Comparison of ENCODE assay signal across 24 cellular contexts in the genomic region with DNA sequence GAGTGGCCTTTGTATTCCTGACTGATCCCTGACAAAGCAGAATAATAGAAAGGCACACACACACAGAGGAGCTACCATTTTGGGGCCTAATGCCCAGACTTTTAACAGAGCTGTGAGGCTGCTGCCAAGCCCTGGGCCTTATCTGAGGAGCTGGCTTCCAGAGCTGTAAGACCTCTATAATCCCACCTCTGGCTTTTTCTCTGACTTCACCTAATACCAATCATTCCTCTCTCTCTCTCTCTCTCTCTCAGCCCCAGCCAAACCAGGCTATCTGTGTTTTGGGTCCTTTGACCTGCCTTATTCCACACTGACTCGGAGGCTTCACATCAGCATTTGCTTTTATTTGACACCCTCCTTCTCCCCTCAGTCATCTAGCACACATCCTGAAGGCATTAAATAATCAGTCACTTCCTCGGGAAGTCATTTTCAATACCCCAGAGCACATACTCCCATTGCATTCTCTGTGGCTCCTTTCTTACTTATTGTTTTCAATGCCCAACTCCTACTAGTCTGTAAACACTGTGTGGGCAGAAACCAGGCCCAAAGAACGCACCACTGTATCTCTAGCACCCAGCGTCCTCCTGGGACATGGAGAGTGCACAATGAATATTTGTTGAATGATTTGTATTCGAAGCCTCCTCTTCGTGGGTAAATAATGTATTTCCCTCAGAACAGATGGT. TPM values are rescaled to one million over a fixed set of nuclear protein-coding genes. Genes with fewer than 3 reads are reported as not detected.
DNase-seq lines count a peak whose midpoint lies in the region; ATAC-seq and TF ChIP-seq lines count a peak whose summit lies in the region.
"Had no signal": no experiment of that assay in that cellular context is flagged by ENCODE, and none has a peak within 500 bp of the region (broad histone marks: within the 10 kb centered on the region; RNA-seq: fewer than 3 reads in every experiment).

No MANE protein-coding gene starts in this region.

- H3K9me3 ChIP-seq in spleen = no peaks in the 10 kb centered on the region
- H3K9me3 ChIP-seq: A549, BE2C, left ventricle myocardium inferior, neutrophil, transverse colon had no signal

- WGBS in spleen, 5 donors = 66 to 78% (median 72%) methylated on average over 6 of the region's 6 CpGs

- TF ChIP-seq CTCF in fibroblast of pulmonary artery (IDR thresholded peaks at IDR 0.05; ENCODE audit: low read length, missing control alignments) (no peak), neural crest cell (conservative IDR thresholded peaks at IDR 0.05) (no peak), spleen (IDR thresholded peaks at IDR 0.05 in 8 of 11, conservative IDR thresholded peaks at IDR 0.05 in 3 of 11) (no peak)

- no peak overlapping the region for H3K4me3 Mint-ChIP-seq in neural crest cell
- H3K4me3 Mint-ChIP-seq: activated naive CD8-positive, alpha-beta T cell treated with anti-CD3 and anti-CD28 coated beads, Interleukin-2, amount 10 ng/mL, durations not matched to agents 7 days and 5 days; IgD-negative memory B cell; immature natural killer cell; T-helper 2 cell treated with Interferon-gamma antibody and Interleukin-4, amounts not matched to agents 5 μg/mL and 100 μg/mL, for 36 hours had no signal

- H3K4me3 ChIP-seq in fibroblast of pulmonary artery (replicated peaks; ENCODE audit: low read depth, low read length) = no peak overlapping the region
- no peak overlapping the region for H3K4me3 ChIP-seq in spleen
- H3K4me3 ChIP-seq: A549, coronary artery, left ventricle myocardium inferior, SK-N-MC, transverse colon had no signal

- H3K4me1 Mint-ChIP-seq in neural crest cell = peaks cover 25% of the 10 kb centered on the region
- H3K4me1 Mint-ChIP-seq: activated naive CD8-positive, alpha-beta T cell treated with anti-CD3 and anti-CD28 coated beads, Interleukin-2, amount 10 ng/mL, durations not matched to agents 7 days and 5 days; IgD-negative memory B cell; immature natural killer cell had no signal

- no peaks in the 10 kb centered on the region for H3K27me3 Mint-ChIP-seq in neural crest cell (ENCODE audit: low read depth)
- H3K27me3 Mint-ChIP-seq: IgD-negative memory B cell had no signal

- H3K4me1 ChIP-seq in spleen = no peaks in the 10 kb centered on the region
- H3K4me1 ChIP-seq: A549, BE2C, left ventricle myocardium inferior, transverse colon had no signal

- no peak for ATAC-seq in HG03457 (IDR thresholded peaks at IDR 0.05; ENCODE audit: unreplicated experiment)
- ATAC-seq: A549 had no signal

- TF ChIP-seq POLR2A in spleen (IDR thresholded peaks at IDR 0.05) = no peak

- no peaks in the 10 kb centered on the region for H3K9me3 Mint-ChIP-seq in neural crest cell
- H3K9me3 Mint-ChIP-seq: activated naive CD8-positive, alpha-beta T cell treated with anti-CD3 and anti-CD28 coated beads, Interleukin-2, amount 10 ng/mL, durations not matched to agents 7 days and 5 days; activated T-helper 2 cell treated with anti-CD3 and anti-CD28 coated beads, Interferon-gamma antibody, Interleukin-2, Interleukin-4, amounts not matched to agents 10 μg/mL and 5 μg/mL and 100 μg/mL, durations not matched to agents 14 hours and 24 hours and 36 hours; IgD-negative memory B cell; immature natural killer cell; T-helper 2 cell treated with Interferon-gamma antibody and Interleukin-4, amounts not matched to agents 5 μg/mL and 100 μg/mL, for 36 hours had no signal

- H3K36me3 Mint-ChIP-seq in neural crest cell (ENCODE audit: low read depth) = no peaks in the 10 kb centered on the region
- H3K36me3 Mint-ChIP-seq: activated naive CD8-positive, alpha-beta T cell treated with anti-CD3 and anti-CD28 coated beads, Interleukin-2, amount 10 ng/mL, durations not matched to agents 7 days and 5 days; IgD-negative memory B cell; immature natural killer cell had no signal

- no peak overlapping the region for H3K27ac ChIP-seq in spleen
- H3K27ac ChIP-seq: A549, coronary artery, left ventricle myocardium inferior, neutrophil, SK-N-MC, transverse colon, WERI-Rb-1 had no signal

- H3K27me3 ChIP-seq in spleen (replicated peaks in 1 of 7) = peaks cover 0 to 3% (median 0%) of the 10 kb centered on the region in 7 donors
- H3K27me3 ChIP-seq: BE2C had no signal

- no peaks in the 10 kb centered on the region for H3K36me3 ChIP-seq in spleen
- H3K36me3 ChIP-seq: BE2C, left ventricle myocardium inferior, neutrophil, transverse colon, WERI-Rb-1 had no signal

- H3K27ac Mint-ChIP-seq in neural crest cell (ENCODE audit: unreplicated experiment) = peak overlapping the region; percentile 31
- H3K27ac Mint-ChIP-seq: activated naive CD8-positive, alpha-beta T cell treated with anti-CD3 and anti-CD28 coated beads, Interleukin-2, amount 10 ng/mL, durations not matched to agents 7 days and 5 days; activated T-helper 2 cell treated with anti-CD3 and anti-CD28 coated beads, Interferon-gamma antibody, Interleukin-2, Interleukin-4, amounts not matched to agents 10 μg/mL and 5 μg/mL and 100 μg/mL, durations not matched to agents 14 hours and 24 hours and 36 hours; IgD-negative memory B cell; T-helper 2 cell treated with Interferon-gamma antibody and Interleukin-4, amounts not matched to agents 5 μg/mL and 100 μg/mL, for 36 hours had no signal

- DNase-seq in COLO829 (ENCODE audit: low spot score) (peak; percentile 77), NCI-H69 (lab: John Stamatoyannopoulos, UW) (peak; percentile 81), fibroblast of pulmonary artery (ENCODE audit: low read depth) (peak; percentile 29), neural crest cell (ENCODE audit: low read depth, low spot score) (no peak), spleen (no peak), D341Med (ENCODE audit: low spot score) (no peak)
- no peak for DNase-seq in activated effector memory CD4-positive, alpha-beta T cell treated with Interleukin-2 at 50 U/mL for 16 hours
- DNase-seq: activated CD4-positive, alpha-beta T cell treated with anti-CD3 and anti-CD28 coated beads, Interleukin-2, amount 50 U/mL, for 1 hour; activated naive CD8-positive, alpha-beta T cell treated with anti-CD3 and anti-CD28 coated beads, Interleukin-2, amount 10 ng/mL, durations not matched to agents 7 days and 5 days; BE2C; immature natural killer cell; left ventricle myocardium inferior; NCI-H2107; NCI-H510A; transverse colon; WERI-Rb-1 had no signal

- intact Hi-C loops in spleen (cut with DNase I; ENCODE audit: low total_unique reads) = no loop called here

RNA-seq across cellular contexts. Expression of gene TRIM44, which starts 21.2 kb away (rescaled TPM):
- total RNA-seq in neural crest cell = 67.4 and 71.1 TPM in 2 replicates
- 10 to 100 TPM; 43.3 to 65.7 (median 53.8) TPM for total RNA-seq in spleen
- polyA plus RNA-seq in spleen = 1 to 10 TPM; 5.3 to 9.0 (median 5.5) TPM

RNA-seq across cellular contexts. Expression of gene FJX1, which starts 23.1 kb away (rescaled TPM):
- 28.2 and 29.5 TPM in 2 replicates for total RNA-seq in neural crest cell
- total RNA-seq in spleen = 10 to 100 TPM in 4 of 7 donors, 1 to 10 TPM in 3; 7.5 to 40.6 (median 10.4) TPM
- 1 to 10 TPM; 3.0 to 3.3 (median 3.2) TPM for polyA plus RNA-seq in spleen
- polyA plus RNA-seq: IgD-negative memory B cell, immature natural killer cell had no signal

Comparison
In these comparisons a context has a peak if more than half of its experiments do, and no peak if none do; other contexts are left out.
1. DNase-seq: peak in COLO829 (single experiment), NCI-H69 (single experiment) and fibroblast of pulmonary artery (single experiment); none in neural crest cell (single experiment), activated effector memory CD4-positive, alpha-beta T cell treated with Interleukin-2 at 50 U/mL for 16 hours (single experiment), spleen (single experiment) and D341Med (single experiment).